8 cellular contexts compared by ENCODE assay signal in genomic region chr5:134904621-134905245, GRCh38. TPM values are rescaled to one million over a fixed set of nuclear protein-coding genes. Genes with fewer than 3 reads are reported as not detected.
DNase-seq lines count a peak whose midpoint lies in the region; ATAC-seq and TF ChIP-seq lines count a peak whose summit lies in the region.

TSS of gene PCBD2 (plus strand) at chr5:134905131. CDS start at chr5:134905140, 9 bp downstream.

- H3K4me1 Mint-ChIP-seq in activated T-helper 1 cell treated with anti-CD3 and anti-CD28 coated beads, Interleukin-12 subunit alpha, Interleukin-12 subunit beta, Interleukin-2, Interleukin-4 antibody, amounts not matched to agents 30 ng/mL and 10 ng/mL and 1 ng/mL, durations not matched to agents 14 hours and 24 hours and 36 hours (ENCODE audit: low read depth): peaks cover 15% of the 10 kb centered on the region
- H3K4me1 Mint-ChIP-seq in natural killer cell: peaks cover 4% of the 10 kb centered on the region in 2 donors

- H3K27ac Mint-ChIP-seq in activated T-helper 1 cell treated with anti-CD3 and anti-CD28 coated beads, Interleukin-12 subunit alpha, Interleukin-12 subunit beta, Interleukin-2, Interleukin-4 antibody, amounts not matched to agents 30 ng/mL and 10 ng/mL and 1 ng/mL, durations not matched to agents 14 hours and 24 hours and 36 hours: peak within 1 kb of the TSS; percentile 99
- H3K27ac Mint-ChIP-seq in natural killer cell: peak within 1 kb of the TSS; percentile 91 to 94

- TF ChIP-seq CTCF in LNCAP (IDR thresholded peaks at IDR 0.05): peak; percentile 94
- peak; percentile 56 for TF ChIP-seq CTCF in fibroblast of mammary gland (conservative IDR thresholded peaks at IDR 0.05; ENCODE audit: control insufficient read depth, insufficient read depth, low read depth, low read length)
- TF ChIP-seq CTCF in natural killer cell (IDR thresholded peaks at IDR 0.05): peak; percentile 91

- peak; percentile 93 for DNase-seq in ELR (ENCODE audit: low read depth)
- peak; percentile 88 for DNase-seq in GOT3 (lab: John Stamatoyannopoulos, UW)
- peak; percentile 84 for DNase-seq in RPMI7951 (ENCODE audit: low read depth)
- DNase-seq in activated T-helper 1 cell treated with anti-CD3 and anti-CD28 coated beads, Interleukin-12 subunit alpha, Interleukin-12 subunit beta, Interleukin-2, Interleukin-4 antibody, amounts not matched to agents 30 ng/mL and 10 ng/mL and 1 ng/mL, durations not matched to agents 14 hours and 24 hours and 36 hours (ENCODE audit: low spot score): peak; percentile 91
- peak; percentile 87 for DNase-seq in fibroblast of mammary gland (ENCODE audit: low read depth)
- DNase-seq in natural killer cell: peak; percentile 90
- DNase-seq in stimulated activated naive CD4-positive, alpha-beta T cell (lab: John Stamatoyannopoulos, UW): peak; percentile 77 to 90 (median 82)

- H3K4me3 Mint-ChIP-seq in activated T-helper 1 cell treated with anti-CD3 and anti-CD28 coated beads, Interleukin-12 subunit alpha, Interleukin-12 subunit beta, Interleukin-2, Interleukin-4 antibody, amounts not matched to agents 30 ng/mL and 10 ng/mL and 1 ng/mL, durations not matched to agents 14 hours and 24 hours and 36 hours: peak within 1 kb of the TSS; percentile 94
- H3K4me3 Mint-ChIP-seq in natural killer cell: peak within 1 kb of the TSS; percentile 96

- peaks cover 9% of the 10 kb centered on the region for H3K36me3 Mint-ChIP-seq in activated T-helper 1 cell treated with anti-CD3 and anti-CD28 coated beads, Interleukin-12 subunit alpha, Interleukin-12 subunit beta, Interleukin-2, Interleukin-4 antibody, amounts not matched to agents 30 ng/mL and 10 ng/mL and 1 ng/mL, durations not matched to agents 14 hours and 24 hours and 36 hours (ENCODE audit: low read depth)
- H3K36me3 Mint-ChIP-seq in natural killer cell: no peaks in the 10 kb centered on the region

- H3K4me3 ChIP-seq in fibroblast of mammary gland (ENCODE audit: control insufficient read depth, low read depth, low read length): peak within 1 kb of the TSS; percentile 84

- intact Hi-C loops in activated T-helper 1 cell treated with anti-CD3 and anti-CD28 coated beads, Interleukin-12 subunit alpha, Interleukin-12 subunit beta, Interleukin-2, Interleukin-4 antibody, amounts not matched to agents 30 ng/mL and 10 ng/mL and 1 ng/mL, durations not matched to agents 14 hours and 24 hours and 36 hours (cut with micrococcal nuclease): loop anchor here (1.0 to 10.0 kb wide), 10 partner anchors 16 to 900 kb away; partner anchors contain the start of genes C5orf24, CAMLG, PPP2CA and SKP1
- intact Hi-C loops in natural killer cell (cut with micrococcal nuclease): loop anchor here (1.0 to 10.0 kb wide), 7 partner anchors 30 to 600 kb away; partner anchors contain the start of genes C5orf24, CAMLG, JADE2 and SAR1B

- H3K27me3 Mint-ChIP-seq in activated T-helper 1 cell treated with anti-CD3 and anti-CD28 coated beads, Interleukin-12 subunit alpha, Interleukin-12 subunit beta, Interleukin-2, Interleukin-4 antibody, amounts not matched to agents 30 ng/mL and 10 ng/mL and 1 ng/mL, durations not matched to agents 14 hours and 24 hours and 36 hours (ENCODE audit: insufficient read depth): no peaks in the 10 kb centered on the region
- H3K27me3 Mint-ChIP-seq in natural killer cell (ENCODE audit: low read depth in 2 of 2): no peaks in the 10 kb centered on the region

- ATAC-seq in natural killer cell: peak; percentile 86 to 97 (median 86)

- no peaks in the 10 kb centered on the region for H3K9me3 Mint-ChIP-seq in activated T-helper 1 cell treated with anti-CD3 and anti-CD28 coated beads, Interleukin-12 subunit alpha, Interleukin-12 subunit beta, Interleukin-2, Interleukin-4 antibody, amounts not matched to agents 30 ng/mL and 10 ng/mL and 1 ng/mL, durations not matched to agents 14 hours and 24 hours and 36 hours
- no peaks in the 10 kb centered on the region for H3K9me3 Mint-ChIP-seq in natural killer cell

RNA-seq across cellular contexts. Expression of gene PCBD2, which starts in this region (rescaled TPM):
- 4.1 and 4.9 TPM in 2 replicates for total RNA-seq in RPMI7951 (2014; rRNA removed; shearing (Covaris generic))
- total RNA-seq in activated T-helper 1 cell treated with anti-CD3 and anti-CD28 coated beads, Interleukin-12 subunit alpha, Interleukin-12 subunit beta, Interleukin-2, Interleukin-4 antibody, amounts not matched to agents 30 ng/mL and 10 ng/mL and 1 ng/mL, durations not matched to agents 14 hours and 24 hours and 36 hours: 13.5 and 17.2 TPM in 2 replicates
- total RNA-seq in natural killer cell: 10 to 100 TPM in 1 of 3 donors, 1 to 10 TPM in 2; 7.6 to 11.5 (median 7.7) TPM

Comparison
In these comparisons a context has a peak if more than half of its experiments do, and no peak if none do; other contexts are left out.
1. Peak in every context shown above with its lines: DNase-seq, ATAC-seq and H3K4me3 ChIP-seq.